Comparison of ENCODE assay signal across 1 cellular context in genomic region chr17:77088455-77089117, GRCh38.
TF ChIP-seq lines count a peak whose summit lies in the region.

No MANE protein-coding gene starts in this region.

TF ChIP-seq in HEK293, 187 proteins besides CTCF, POLR2A, EP300 and RAD21 (continued from another document and continues in another):
- TF ChIP-seq TSHZ1 (tag by site-specific recombination; IDR thresholded peaks at IDR 0.05; ENCODE audit: borderline replicate concordance) = no peak
- TF ChIP-seq ZNF571 (tag by site-specific recombination; IDR thresholded peaks at IDR 0.05) = no peak
- no peak for TF ChIP-seq EGR2 (tag by site-specific recombination; IDR thresholded peaks at IDR 0.05; ENCODE audit: low read depth)
- peak; percentile 31; the same call in 1 of the 2 replicates for TF ChIP-seq KLF17 (tag by site-specific recombination; IDR thresholded peaks at IDR 0.05)
- TF ChIP-seq ZNF366 (tag by site-specific recombination; conservative IDR thresholded peaks at IDR 0.05) = no peak
- TF ChIP-seq ZNF324 (tag by site-specific recombination; IDR thresholded peaks at IDR 0.05) = no peak
- TF ChIP-seq ZNF202 (tag by site-specific recombination; IDR thresholded peaks at IDR 0.05; ENCODE audit: borderline replicate concordance) = no peak
- no peak for TF ChIP-seq PRDM6 (tag by site-specific recombination; IDR thresholded peaks at IDR 0.05)
- peak; percentile 94 for TF ChIP-seq ZNF660 (tag by site-specific recombination; IDR thresholded peaks at IDR 0.05)
- no peak for TF ChIP-seq ZNF248 (tag by site-specific recombination; IDR thresholded peaks at IDR 0.05)
- no peak for TF ChIP-seq ATF2 (tag by site-specific recombination; IDR thresholded peaks at IDR 0.05; ENCODE audit: low read depth)
- no peak for TF ChIP-seq ZNF341 (tag by site-specific recombination; IDR thresholded peaks at IDR 0.05; ENCODE audit: low read depth)
- no peak for TF ChIP-seq ZNF274 (IDR thresholded peaks at IDR 0.05; ENCODE audit: low read length)
- no peak for TF ChIP-seq ZNF274 (tag by site-specific recombination; IDR thresholded peaks at IDR 0.05; ENCODE audit: borderline replicate concordance)
- no peak for TF ChIP-seq ZNF362 (tag by site-specific recombination; IDR thresholded peaks at IDR 0.05)
- TF ChIP-seq HOXC10 (CRISPR knock-in tag; IDR thresholded peaks at IDR 0.05) = no peak
- no peak for TF ChIP-seq ZNF174 (tag by site-specific recombination; IDR thresholded peaks at IDR 0.05)
- no peak for TF ChIP-seq ZBTB6 (tag by site-specific recombination; IDR thresholded peaks at IDR 0.05)
- TF ChIP-seq ZNF624 (tag by site-specific recombination; IDR thresholded peaks at IDR 0.05) = no peak
- no peak for TF ChIP-seq ZNF658 (tag by site-specific recombination; IDR thresholded peaks at IDR 0.05)
- TF ChIP-seq SP3 (tag by site-specific recombination; IDR thresholded peaks at IDR 0.05) = peak; percentile 52; the same call in 1 of the 2 replicates
- TF ChIP-seq ZXDB (tag by site-specific recombination; IDR thresholded peaks at IDR 0.05) = peak; percentile 75
- no peak for TF ChIP-seq MYNN (tag by site-specific recombination; IDR thresholded peaks at IDR 0.05; ENCODE audit: borderline replicate concordance)
- 0 out of 2 replicates have a peak, but pooled peaks have one; percentile 67 for TF ChIP-seq ZBTB21 (tag by site-specific recombination; IDR thresholded peaks at IDR 0.05)
- TF ChIP-seq ZNF521 (tag by site-specific recombination; IDR thresholded peaks at IDR 0.05) = no peak
- no peak for TF ChIP-seq ZSCAN23 (tag by site-specific recombination; IDR thresholded peaks at IDR 0.05)
- no peak for TF ChIP-seq ZNF776 (tag by site-specific recombination; IDR thresholded peaks at IDR 0.05; ENCODE audit: borderline replicate concordance)
- TF ChIP-seq ZNF16 (tag by site-specific recombination; IDR thresholded peaks at IDR 0.05; ENCODE audit: low read depth) = no peak
- TF ChIP-seq GFI1B (tag by site-specific recombination; IDR thresholded peaks at IDR 0.05) = no peak
- TF ChIP-seq ZNF529 (tag by site-specific recombination; IDR thresholded peaks at IDR 0.05; ENCODE audit: insufficient replicate concordance) = no peak
- no peak for TF ChIP-seq ZNF148 (tag by site-specific recombination; IDR thresholded peaks at IDR 0.05; ENCODE audit: borderline replicate concordance)
- no peak for TF ChIP-seq ZNF140 (tag by site-specific recombination; IDR thresholded peaks at IDR 0.05)
- no peak for TF ChIP-seq ZNF621 (tag by site-specific recombination; IDR thresholded peaks at IDR 0.05)
- no peak for TF ChIP-seq PRDM1 (tag by site-specific recombination; IDR thresholded peaks at IDR 0.05)
- no peak for TF ChIP-seq ZNF514 (tag by site-specific recombination; IDR thresholded peaks at IDR 0.05)
- no peak for TF ChIP-seq ZNF239 (tag by site-specific recombination; IDR thresholded peaks at IDR 0.05)
- TF ChIP-seq ZNF473 (tag by site-specific recombination; IDR thresholded peaks at IDR 0.05) = no peak
- TF ChIP-seq ZNF704 (tag by site-specific recombination; IDR thresholded peaks at IDR 0.05) = no peak
- no peak for TF ChIP-seq ZNF548 (tag by site-specific recombination; IDR thresholded peaks at IDR 0.05)
- TF ChIP-seq PATZ1 (tag by site-specific recombination; IDR thresholded peaks at IDR 0.05) = 0 out of 2 replicates have a peak, but pooled peaks have one; percentile 18
- TF ChIP-seq ZNF610 (tag by site-specific recombination; IDR thresholded peaks at IDR 0.05; ENCODE audit: borderline replicate concordance) = 0 out of 2 replicates have a peak, but pooled peaks have one; percentile 26
- no peak for TF ChIP-seq ZNF423 (tag by site-specific recombination; IDR thresholded peaks at IDR 0.05)
- TF ChIP-seq ZNF426 (tag by site-specific recombination; IDR thresholded peaks at IDR 0.05) = no peak
- TF ChIP-seq ZNF311 (tag by site-specific recombination; IDR thresholded peaks at IDR 0.05; ENCODE audit: borderline replicate concordance) = no peak
- TF ChIP-seq ZNF302 (tag by site-specific recombination; IDR thresholded peaks at IDR 0.05; ENCODE audit: low read depth) = no peak
- TF ChIP-seq GLI2 (tag by site-specific recombination; IDR thresholded peaks at IDR 0.05; ENCODE audit: borderline replicate concordance, low read depth) = no peak
- TF ChIP-seq ZNF513 (tag by site-specific recombination; IDR thresholded peaks at IDR 0.05) = no peak
- no peak for TF ChIP-seq ZNF10 (tag by site-specific recombination; IDR thresholded peaks at IDR 0.05)
- no peak; the same call in 1 of the 2 replicates for TF ChIP-seq ZNF843 (tag by site-specific recombination; IDR thresholded peaks at IDR 0.05)
- TF ChIP-seq SP2 (tag by site-specific recombination; IDR thresholded peaks at IDR 0.05) = peak; percentile 88
